18 cellular contexts compared by ENCODE assay signal in the genomic region with DNA sequence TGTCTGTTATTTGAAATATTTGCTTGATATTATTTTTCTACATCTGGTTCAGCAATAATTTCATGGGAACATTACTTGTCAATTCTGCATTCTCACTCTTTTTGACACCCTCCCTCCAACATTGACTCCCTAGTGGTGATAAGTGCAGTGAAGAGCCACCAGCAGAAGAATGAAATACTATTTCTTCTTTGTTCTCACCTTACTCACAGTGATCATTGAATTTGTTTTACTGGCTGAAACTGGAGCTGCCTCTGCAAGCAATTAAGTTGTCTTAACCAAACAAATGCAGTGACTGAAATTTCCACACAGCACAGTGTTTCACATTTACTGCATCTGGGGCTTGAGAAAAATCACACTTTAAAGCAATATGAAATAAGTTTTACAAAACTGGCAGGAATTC.
"Had no signal": no experiment of that assay in that cellular context is flagged by ENCODE, and none has a peak within 500 bp of the region (broad histone marks: within the 10 kb centered on the region; RNA-seq: fewer than 3 reads in every experiment).

No MANE protein-coding gene starts in this region.

- H3K4me3 ChIP-seq: gastrocnemius medialis, left ventricle myocardium inferior, prostate gland, right atrium auricular region had no signal

- H3K27me3 ChIP-seq: gastrocnemius medialis, right atrium auricular region had no signal

- H3K27ac ChIP-seq: gastrocnemius medialis, left ventricle myocardium inferior, prostate gland, right atrium auricular region had no signal

- DNase-seq: activated CD4-positive, alpha-beta T cell treated with anti-CD3 and anti-CD28 coated beads, Interleukin-2, amount 10 ng/mL, durations not matched to agents 24 days and 14 days; activated CD8-positive, alpha-beta T cell treated with anti-CD3 and anti-CD28 coated beads for 36 hours; activated naive CD4-positive, alpha-beta T cell; activated naive CD8-positive, alpha-beta T cell treated with anti-CD3 and anti-CD28 coated beads for 36 hours; activated T-cell treated with anti-CD3 and anti-CD28 coated beads, Interleukin-2, amount 50 U/mL, for 1 hour; amniotic stem cell; effector CD4-positive, alpha-beta T cell; gastrocnemius medialis; head of caudate nucleus; kidney; left ventricle myocardium inferior; mammary epithelial cell; stimulated activated CD4-positive, alpha-beta T cell treated with anti-CD3 and anti-CD28 coated beads, Interleukin-12 subunit alpha, Interleukin-12 subunit beta, amount 100 ng/mL, for 4 hours; stimulated activated CD4-positive, alpha-beta T cell treated with anti-CD3 and anti-CD28 coated beads, Interleukin-1b, Interleukin-23, amount 100 ng/mL, for 48 hours; stimulated activated CD8-positive, alpha-beta memory T cell treated with anti-CD3 and anti-CD28 coated beads, Interleukin-4, amount 100 ng/mL, for 48 hours; stimulated activated naive CD4-positive, alpha-beta T cell had no signal

- H3K36me3 ChIP-seq: gastrocnemius medialis, left ventricle myocardium inferior, prostate gland, right atrium auricular region had no signal

- H3K9me3 ChIP-seq: gastrocnemius medialis, prostate gland had no signal

- H3K4me1 ChIP-seq: gastrocnemius medialis, left ventricle myocardium inferior, prostate gland, right atrium auricular region had no signal
